Comparison of ENCODE assay signal across 28 cellular contexts in genomic region chr16:50565428-50565827, GRCh38.
"Had no signal": no experiment of that assay in that cellular context is flagged by ENCODE, and none has a peak within 500 bp of the region (broad histone marks: within the 10 kb centered on the region; RNA-seq: fewer than 3 reads in every experiment).

No MANE protein-coding gene starts in this region.

- H3K4me1 Mint-ChIP-seq: stimulated activated memory B cell treated with anti-CD40 and anti-IgM and Interleukin-4, amounts not matched to agents 10 μg/mL and 1 μg/mL and 100 μg/mL, for 72 hours had no signal

- ATAC-seq: stimulated activated effector memory CD8-positive, alpha-beta T cell treated with anti-CD3 and anti-CD28 coated beads, Interleukin-12 subunit alpha, Interleukin-12 subunit beta, amount 100 ng/mL, for 72 hours; stimulated activated memory B cell treated with anti-CD40 and anti-IgM and Interleukin-4, amounts not matched to agents 10 μg/mL and 1 μg/mL and 100 μg/mL, for 72 hours; stimulated activated naive B cell treated with anti-CD40 and anti-IgM and Interleukin-4, amounts not matched to agents 10 μg/mL and 1 μg/mL and 100 μg/mL, for 72 hours; stimulated activated naive CD8-positive, alpha-beta T cell treated with anti-CD3 and anti-CD28 coated beads, Interleukin-15, amount 100 ng/mL, for 72 hours; stimulated activated naive CD8-positive, alpha-beta T cell treated with anti-CD3 and anti-CD28 coated beads, Interleukin-15, Interleukin-2, amounts not matched to agents 100 U/mL and 50 U/mL, for 24 hours; upper lobe of right lung had no signal

- H3K27me3 Mint-ChIP-seq: stimulated activated memory B cell treated with anti-CD40 and anti-IgM and Interleukin-4, amounts not matched to agents 10 μg/mL and 1 μg/mL and 100 μg/mL, for 72 hours; stimulated activated naive CD8-positive, alpha-beta T cell treated with anti-CD3 and anti-CD28 coated beads, Interleukin-15, amount 100 ng/mL, for 72 hours; stimulated activated naive CD8-positive, alpha-beta T cell treated with anti-CD3 and anti-CD28 coated beads, Interleukin-15, Interleukin-2, amounts not matched to agents 100 ng/mL and 50 ng/mL, for 24 hours; type B pancreatic cell had no signal

- H3K4me3 Mint-ChIP-seq: stimulated activated effector memory CD8-positive, alpha-beta T cell treated with anti-CD3 and anti-CD28 coated beads, Interleukin-12 subunit alpha, Interleukin-12 subunit beta, amount 100 ng/mL, for 72 hours; stimulated activated memory B cell treated with anti-CD40 and anti-IgM and Interleukin-4, amounts not matched to agents 10 μg/mL and 1 μg/mL and 100 μg/mL, for 72 hours; stimulated activated naive B cell treated with anti-CD40 and anti-IgM and Interleukin-4, amounts not matched to agents 10 μg/mL and 1 μg/mL and 100 μg/mL, for 72 hours; stimulated activated naive CD8-positive, alpha-beta T cell treated with anti-CD3 and anti-CD28 coated beads, Interleukin-15, amount 100 ng/mL, for 72 hours; stimulated activated naive CD8-positive, alpha-beta T cell treated with anti-CD3 and anti-CD28 coated beads, Interleukin-15, Interleukin-2, amounts not matched to agents 100 ng/mL and 50 ng/mL, for 24 hours; type B pancreatic cell had no signal

- H3K9me3 Mint-ChIP-seq: stimulated activated effector memory CD8-positive, alpha-beta T cell treated with anti-CD3 and anti-CD28 coated beads, Interleukin-12 subunit alpha, Interleukin-12 subunit beta, amount 100 ng/mL, for 72 hours; stimulated activated naive CD8-positive, alpha-beta T cell treated with anti-CD3 and anti-CD28 coated beads, Interleukin-15, Interleukin-2, amounts not matched to agents 100 ng/mL and 50 ng/mL, for 24 hours; type B pancreatic cell had no signal

- H3K4me3 ChIP-seq: stomach, suprapubic skin, testis, thoracic aorta, thyroid gland, tibial artery, tibial nerve, transverse colon, upper lobe of left lung, upper lobe of right lung, uterus, vagina had no signal

- DNase-seq: stimulated activated CD4-positive, alpha-beta T cell treated with anti-CD3 and anti-CD28 coated beads, Interleukin-2, amount 100 ng/mL, for 48 hours; stimulated activated CD4-positive, alpha-beta T cell treated with anti-CD3 and anti-CD28 coated beads, Interleukin-4, amount 100 ng/mL, for 1 hour; stimulated activated CD4-positive, alpha-beta T cell treated with anti-CD3 and anti-CD28 coated beads, Interleukin-4, amount 100 ng/mL, for 24 hours; stimulated activated CD4-positive, alpha-beta T cell treated with anti-CD3 and anti-CD28 coated beads, Interleukin-4, amount 100 ng/mL, for 4 hours; stimulated activated CD8-positive, alpha-beta memory T cell treated with anti-CD3 and anti-CD28 coated beads, Interleukin-4, amount 100 ng/mL, for 48 hours; stimulated activated naive B cell treated with anti-CD40 and anti-IgM and Interleukin-4, amounts not matched to agents 10 μg/mL and 1 μg/mL and 100 μg/mL, for 72 hours; stimulated activated naive CD4-positive, alpha-beta T cell treated with Interleukin-2 at 50 U/mL for 16 hours; stimulated activated naive CD8-positive, alpha-beta T cell treated with anti-CD3 and anti-CD28 coated beads, Interleukin-15, amount 100 ng/mL, for 72 hours; stimulated activated naive CD8-positive, alpha-beta T cell treated with anti-CD3 and anti-CD28 coated beads, Interleukin-15, Interleukin-2, amounts not matched to agents 100 U/mL and 50 U/mL, for 24 hours; stomach; substantia nigra; testis; thyroid gland; tibial artery; transverse colon; trophoblast cell; upper lobe of left lung; upper lobe of right lung; uterus had no signal

- H3K27me3 ChIP-seq: stomach, suprapubic skin, testis, thyroid gland, tibial artery, tibial nerve, transverse colon, upper lobe of left lung, upper lobe of right lung, uterus, vagina had no signal

- H3K36me3 ChIP-seq: suprapubic skin, thyroid gland, transverse colon, upper lobe of right lung, uterus, vagina had no signal

- H3K36me3 Mint-ChIP-seq: stimulated activated effector memory CD8-positive, alpha-beta T cell treated with anti-CD3 and anti-CD28 coated beads, Interleukin-12 subunit alpha, Interleukin-12 subunit beta, amount 100 ng/mL, for 72 hours had no signal

- H3K9me3 ChIP-seq: suprapubic skin, testis, thoracic aorta, thyroid gland, tibial artery, transverse colon, upper lobe of right lung, uterus, vagina had no signal

- H3K4me1 ChIP-seq: suprapubic skin, testis, thyroid gland, upper lobe of right lung, uterus, vagina had no signal

- H3K27ac Mint-ChIP-seq: stimulated activated effector memory CD8-positive, alpha-beta T cell treated with anti-CD3 and anti-CD28 coated beads, Interleukin-12 subunit alpha, Interleukin-12 subunit beta, amount 100 ng/mL, for 72 hours; stimulated activated memory B cell treated with anti-CD40 and anti-IgM and Interleukin-4, amounts not matched to agents 10 μg/mL and 1 μg/mL and 100 μg/mL, for 72 hours; stimulated activated naive CD8-positive, alpha-beta T cell treated with anti-CD3 and anti-CD28 coated beads, Interleukin-15, Interleukin-2, amounts not matched to agents 100 ng/mL and 50 ng/mL, for 24 hours; type B pancreatic cell had no signal

- H3K27ac ChIP-seq: stomach, suprapubic skin, testis, thyroid gland, transverse colon, upper lobe of right lung, uterus, vagina had no signal

- FAIRE-seq: urothelium cell line had no signal
